ENCODE assay signal across 8 cellular contexts in the genomic region with DNA sequence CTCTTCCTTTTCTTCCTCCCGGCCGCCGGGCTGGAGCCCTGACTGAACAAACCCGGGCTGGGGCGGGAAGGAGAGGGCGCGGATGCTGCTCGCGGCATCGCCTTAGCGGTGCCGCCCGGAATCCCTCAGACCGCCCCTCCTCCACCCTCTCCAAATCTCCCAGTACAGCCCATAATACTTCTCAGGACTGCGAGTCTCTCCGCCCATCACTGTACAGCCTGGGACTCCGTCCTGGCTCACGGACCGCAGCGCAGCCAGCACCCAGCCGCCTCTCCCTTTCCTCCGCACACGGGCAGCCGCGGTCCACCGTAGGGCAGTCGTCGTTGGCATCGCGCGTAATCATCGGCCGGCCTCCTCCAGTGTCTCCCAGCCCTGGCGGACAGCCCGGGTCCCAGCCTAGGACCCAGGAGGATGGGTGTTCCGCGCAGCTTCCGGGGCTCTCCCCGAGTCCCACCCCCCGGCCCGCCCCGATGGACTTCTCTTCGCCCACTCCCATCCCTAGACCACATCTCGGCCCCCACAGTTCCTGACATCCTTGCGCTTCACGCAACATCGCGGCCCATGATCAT. TPM values are rescaled to one million over a fixed set of nuclear protein-coding genes. Genes with fewer than 3 reads are reported as not detected.
DNase-seq lines count a peak whose midpoint lies in the region; ATAC-seq and TF ChIP-seq lines count a peak whose summit lies in the region.
"Not testable (repeated sequence)": the region's sequence is repeated elsewhere in the genome, so short reads cannot be mapped to it uniquely, and the experiment has no call there.

No MANE protein-coding gene starts in this region.

- not testable (repeated sequence) for H3K36me3 ChIP-seq in DND-41 (ENCODE audit: insufficient read depth, low read length); GM23338 (ENCODE audit: insufficient read depth); HUES64 (ENCODE audit: insufficient read depth, low read length); mammary epithelial cell (ENCODE audit: insufficient read depth, low read length); thymus (ENCODE audit: control insufficient read depth, insufficient read depth)

- peak overlapping the region in 1 of 2 experiments; percentile 44; a peak in 1 of 4 replicates for H3K4me3 ChIP-seq in DND-41 (ENCODE audit: low read depth in 1 of 2, low read length in 2 of 2)
- H3K4me3 ChIP-seq in GM23338 = peak overlapping the region; percentile 32; the same call in 1 of the 2 replicates
- H3K4me3 ChIP-seq in HUES64 (ENCODE audit: low read length) = peak overlapping the region; percentile 40
- peak overlapping the region in 2 of 3 experiments; percentile 34 to 49 for H3K4me3 ChIP-seq in mammary epithelial cell (replicated peaks in 1 of 3; ENCODE audit: insufficient read depth in 1 of 3, low read depth in 2 of 3, low read length in 3 of 3)
- peak overlapping the region; percentile 27 for H3K4me3 ChIP-seq in thymus (ENCODE audit: low read length)

- in situ Hi-C loops in mammary epithelial cell (cut with MboI; ENCODE audit: low sequenced_read_pairs in 2 of 2) = not testable (repeated sequence)

- H3K27me3 ChIP-seq in DND-41 (ENCODE audit: insufficient read depth, low read length, poor library complexity); GM23338 (ENCODE audit: insufficient read depth); HUES64 (ENCODE audit: insufficient read depth, low read length); mammary epithelial cell (ENCODE audit: insufficient read depth, low read length); thymus (ENCODE audit: control insufficient read depth, insufficient read depth): not testable (repeated sequence)

- H3K27me3 Mint-ChIP-seq in GM23338 (ENCODE audit: insufficient read depth, low read depth, poor library complexity); activated CD4-positive, alpha-beta T cell treated with anti-CD3 and anti-CD28 coated beads, Interleukin-2, amount 10 ng/mL, durations not matched to agents 24 days and 14 days; neural crest cell (ENCODE audit: low read depth): not testable (repeated sequence)

- not testable (repeated sequence) for H3K9me3 Mint-ChIP-seq in GM23338; activated CD4-positive, alpha-beta T cell treated with anti-CD3 and anti-CD28 coated beads, Interleukin-2, amount 10 ng/mL, durations not matched to agents 24 days and 14 days; neural crest cell

- 0 out of 2 replicates have a peak overlapping the region, but pooled peaks have one; percentile 30 for H3K9ac ChIP-seq in DND-41 (ENCODE audit: low read depth, low read length)
- not testable (repeated sequence) for H3K9ac ChIP-seq in HUES64 (ENCODE audit: low read depth, low read length); mammary epithelial cell (ENCODE audit: insufficient read depth, low read length)

- not testable (repeated sequence) for H3K9me2 ChIP-seq in GM23338 (ENCODE audit: insufficient read depth)

- H3K27ac ChIP-seq in DND-41 (ENCODE audit: low read length); GM23338 (ENCODE audit: low read depth); HUES64 (ENCODE audit: low read depth, low read length); mammary epithelial cell (ENCODE audit: insufficient read depth, low read depth, low read length); thymus (ENCODE audit: low read depth): not testable (repeated sequence)

- H4K20me1 ChIP-seq in DND-41 (ENCODE audit: insufficient read depth, low read length); GM23338 (replicated peaks; ENCODE audit: insufficient read depth); mammary epithelial cell (ENCODE audit: insufficient read depth, low read length): not testable (repeated sequence)

- not testable (repeated sequence) for DNase-seq in DND-41; GM23338 (ENCODE audit: low spot score); mammary epithelial cell; left cardiac atrium; neural crest cell (ENCODE audit: low read depth, low spot score)
- peak; percentile 60 for DNase-seq in activated CD4-positive, alpha-beta T cell treated with anti-CD3 and anti-CD28 coated beads, Interleukin-2, amount 10 ng/mL, durations not matched to agents 24 days and 14 days

- H3F3A ChIP-seq in GM23338 (replicated peaks; ENCODE audit: low read depth) = not testable (repeated sequence)

- peak; percentile 8 for ATAC-seq in DND-41 (ENCODE audit: insufficient read depth, low read depth)
- ATAC-seq in GM23338 = peak; percentile 4
- ATAC-seq in left cardiac atrium = peak; percentile 24 to 41

- not testable (repeated sequence) for H3K27ac Mint-ChIP-seq in GM23338; neural crest cell (ENCODE audit: unreplicated experiment)
- H3K27ac Mint-ChIP-seq in activated CD4-positive, alpha-beta T cell treated with anti-CD3 and anti-CD28 coated beads, Interleukin-2, amount 10 ng/mL, durations not matched to agents 24 days and 14 days = peak overlapping the region; percentile 88

- not testable (repeated sequence) for H3K9me3 ChIP-seq in DND-41 (ENCODE audit: insufficient read depth, low read length, severe bottlenecking); HUES64 (ENCODE audit: insufficient read depth, low read depth, low read length); mammary epithelial cell (replicated peaks; ENCODE audit: insufficient read depth, low read length); thymus (ENCODE audit: control insufficient read depth)

- CTCF ChIA-PET in mammary epithelial cell (lab: Charles Lee; ENCODE audit: low non-redundant PET) = not testable (repeated sequence)

- H3K4me3 Mint-ChIP-seq in GM23338 (peak overlapping the region; percentile 77; the same call in 2 of the 3 replicates), neural crest cell (peak overlapping the region; percentile 95)
- H3K4me3 Mint-ChIP-seq in activated CD4-positive, alpha-beta T cell treated with anti-CD3 and anti-CD28 coated beads, Interleukin-2, amount 10 ng/mL, durations not matched to agents 24 days and 14 days = peak overlapping the region; percentile 83

- not testable (repeated sequence) for BruUV-seq in mammary epithelial cell (replicated peaks; lab: Mats Ljungman, UMichigan)

- H3K36me3 Mint-ChIP-seq in GM23338 (ENCODE audit: low read depth); activated CD4-positive, alpha-beta T cell treated with anti-CD3 and anti-CD28 coated beads, Interleukin-2, amount 10 ng/mL, durations not matched to agents 24 days and 14 days (ENCODE audit: low read depth); neural crest cell (ENCODE audit: low read depth): not testable (repeated sequence)

- H3K4me1 Mint-ChIP-seq in GM23338; activated CD4-positive, alpha-beta T cell treated with anti-CD3 and anti-CD28 coated beads, Interleukin-2, amount 10 ng/mL, durations not matched to agents 24 days and 14 days; neural crest cell: not testable (repeated sequence)

- H2AFZ ChIP-seq in DND-41 (ENCODE audit: low read depth, low read length); GM23338; mammary epithelial cell (ENCODE audit: low read depth, low read length): not testable (repeated sequence)

- not testable (repeated sequence) for H3K4me1 ChIP-seq in DND-41 (ENCODE audit: insufficient read depth, low read length); GM23338 (ENCODE audit: insufficient read depth); HUES64 (ENCODE audit: insufficient read depth, low read length); mammary epithelial cell (ENCODE audit: insufficient read depth, low read length); thymus (ENCODE audit: control insufficient read depth, insufficient read depth, low read length)

- no CpG with 5 or more reads among the region's 48 CpGs for WGBS in HUES64
- WGBS in mammary epithelial cell (ENCODE audit: low coverage, missing lambda C conversion rate) = no CpG with 5 or more reads among the region's 48 CpGs
- WGBS in thymus = no CpG with 5 or more reads among the region's 48 CpGs

- TF ChIP-seq CTCF in DND-41 (IDR thresholded peaks at IDR 0.05; ENCODE audit: borderline replicate concordance, extremely low read depth, low read length, poor library complexity, severe bottlenecking); GM23338 (conservative IDR thresholded peaks at IDR 0.05; ENCODE audit: low read depth in 2 of 2); mammary epithelial cell (conservative IDR thresholded peaks at IDR 0.05 in 1 of 2, IDR thresholded peaks at IDR 0.05 in 1 of 2; ENCODE audit: extremely low read depth in 1 of 2, insufficient read depth in 1 of 2, low read depth in 1 of 2, low read length in 2 of 2); neural crest cell (conservative IDR thresholded peaks at IDR 0.05): not testable (repeated sequence)

- intact Hi-C loops in activated CD4-positive, alpha-beta T cell treated with anti-CD3 and anti-CD28 coated beads, Interleukin-2, amount 10 ng/mL, durations not matched to agents 24 days and 14 days (cut with micrococcal nuclease); mammary epithelial cell (cut with micrococcal nuclease); left cardiac atrium (cut with DNase I): not testable (repeated sequence)

- dilution Hi-C loops in mammary epithelial cell (cut with HindIII; ENCODE audit: low sequenced_read_pairs) = not testable (repeated sequence)

- not testable (repeated sequence) for H3K4me2 ChIP-seq in DND-41 (ENCODE audit: insufficient read depth, low read length); GM23338; mammary epithelial cell (ENCODE audit: insufficient read depth, low read depth, low read length)

- not testable (repeated sequence) for H3K79me2 ChIP-seq in DND-41 (ENCODE audit: insufficient read depth, low read length); GM23338 (replicated peaks; ENCODE audit: insufficient read depth); mammary epithelial cell (ENCODE audit: insufficient read depth, low read length)

RNA-seq across cellular contexts. Expression of gene SRGAP2C, which starts 0.4 kb away (rescaled TPM):
- total RNA-seq in GM23338 (2014; rRNA removed; shearing (Covaris generic)) = 16.0 and 20.4 TPM in 2 replicates
- polyA plus RNA-seq in GM23338 (2016; fragmentation: Nextera tagmentation; extraction: Ambion mirVana) (12.4 and 18.0 TPM in 2 replicates), mammary epithelial cell (7.5 TPM), thymus (6.2 TPM)
- 6.7 TPM for polyA plus RNA-seq in HUES64 (2013, experiment 1 of 2)
- polyA plus RNA-seq in HUES64 (2013, experiment 2 of 2) = 10.4 TPM
- total RNA-seq in activated CD4-positive, alpha-beta T cell treated with anti-CD3 and anti-CD28 coated beads, Interleukin-2, amount 10 ng/mL, durations not matched to agents 24 days and 14 days = 40.8 and 47.5 TPM in 2 replicates
- total RNA-seq in mammary epithelial cell (10 to 100 TPM; 11.7 to 40.5 TPM), left cardiac atrium (10 to 100 TPM; 16.9 to 21.8 TPM), neural crest cell (45.9 and 48.2 TPM in 2 replicates)
- 13.5 TPM for polyA minus RNA-seq in mammary epithelial cell

RNA-seq across cellular contexts. Expression of gene FAM72B, which starts 1.1 kb away (rescaled TPM):
- total RNA-seq in GM23338 (2014; rRNA removed; shearing (Covaris generic)) = 15.0 and 16.0 TPM in 2 replicates
- polyA plus RNA-seq in GM23338 (2016; fragmentation: Nextera tagmentation; extraction: Ambion mirVana) (22.8 and 27.4 TPM in 2 replicates), mammary epithelial cell (4.8 TPM), thymus (3.5 TPM)
- polyA plus RNA-seq in HUES64 (2013, experiment 1 of 2) = 9.7 TPM
- 14.8 TPM for polyA plus RNA-seq in HUES64 (2013, experiment 2 of 2)
- total RNA-seq in activated CD4-positive, alpha-beta T cell treated with anti-CD3 and anti-CD28 coated beads, Interleukin-2, amount 10 ng/mL, durations not matched to agents 24 days and 14 days = 21.6 and 23.0 TPM in 2 replicates
- total RNA-seq in mammary epithelial cell (1 to 10 TPM; 1.0 to 9.3 TPM), left cardiac atrium (under 1 TPM; 0.68 to 0.94 TPM), neural crest cell (9.3 and 10.3 TPM in 2 replicates)
- 8.7 TPM for polyA minus RNA-seq in mammary epithelial cell
